ENCODE assay signal across 10 cellular contexts in genomic region chr13:100658363-100658762, GRCh38. TPM values are rescaled to one million over a fixed set of nuclear protein-coding genes. Genes with fewer than 3 reads are reported as not detected.
DNase-seq lines count a peak whose midpoint lies in the region; ATAC-seq and TF ChIP-seq lines count a peak whose summit lies in the region.
"Had no signal": no experiment of that assay in that cellular context is flagged by ENCODE, and none has a peak within 500 bp of the region (broad histone marks: within the 10 kb centered on the region; RNA-seq: fewer than 3 reads in every experiment).

No MANE protein-coding gene starts in this region.

- ATAC-seq in HG02642 (IDR thresholded peaks at IDR 0.05; ENCODE audit: poor library complexity, unreplicated experiment): peak; percentile 75
- ATAC-seq in natural killer cell treated with Interleukin-12 subunit alpha and Interleukin-12 subunit beta and Interleukin-15 and Interleukin-18, amount 100 ng/mL, for 72 hours: peak; percentile 81 to 83

- intact Hi-C loops in esophagus muscularis mucosa (cut with DNase I): no loop called here

- H3F3A ChIP-seq in Loucy (ENCODE audit: low read depth): no peaks in the 10 kb centered on the region

- H3K27me3 Mint-ChIP-seq in natural killer cell treated with Interleukin-12 subunit alpha and Interleukin-12 subunit beta and Interleukin-15 and Interleukin-18, amount 100 ng/mL, for 72 hours: no peaks in the 10 kb centered on the region
- H3K27me3 Mint-ChIP-seq: type B pancreatic cell had no signal

- peaks cover 27% of the 10 kb centered on the region for H3K4me1 ChIP-seq in Loucy (ENCODE audit: insufficient read depth, low read length, poor library complexity, severe bottlenecking)
- no peaks in the 10 kb centered on the region for H3K4me1 ChIP-seq in SJCRH30
- no peaks in the 10 kb centered on the region for H3K4me1 ChIP-seq in esophagus muscularis mucosa

- H3K9me2 ChIP-seq in Loucy (replicated peaks; ENCODE audit: low read depth, low read length): no peaks in the 10 kb centered on the region

- WGBS in esophagus muscularis mucosa: 50% methylated on average over 2 of the region's 2 CpGs

- H3K9me3 ChIP-seq in Loucy (ENCODE audit: insufficient read depth, low read depth, low read length) (no peaks in the 10 kb centered on the region), SJCRH30 (replicated peaks) (no peaks in the 10 kb centered on the region), esophagus muscularis mucosa (no peaks in the 10 kb centered on the region)

- H3K79me2 ChIP-seq in Loucy (ENCODE audit: insufficient read depth, low read length): no peaks in the 10 kb centered on the region

- peak overlapping the region; percentile 78 to 80 for H3K27ac Mint-ChIP-seq in natural killer cell treated with Interleukin-12 subunit alpha and Interleukin-12 subunit beta and Interleukin-15 and Interleukin-18, amount 100 ng/mL, for 72 hours
- H3K27ac Mint-ChIP-seq: type B pancreatic cell had no signal

- H3K36me3 ChIP-seq in Loucy (ENCODE audit: insufficient read depth, low read length) (peaks cover 30% of the 10 kb centered on the region; the same call in 1 of the 2 replicates), SJCRH30 (no peaks in the 10 kb centered on the region; the same call in none of the 2 replicates), esophagus muscularis mucosa (peaks cover 6 to 80% (median 68%) of the 10 kb centered on the region in 4 donors)

- peak overlapping the region; percentile 82 for H3K4me3 Mint-ChIP-seq in natural killer cell treated with Interleukin-12 subunit alpha and Interleukin-12 subunit beta and Interleukin-15 and Interleukin-18, amount 100 ng/mL, for 72 hours
- H3K4me3 Mint-ChIP-seq: type B pancreatic cell had no signal

- TF ChIP-seq CTCF in Loucy (conservative IDR thresholded peaks at IDR 0.05; ENCODE audit: low read length) (no peak), esophagus muscularis mucosa (IDR thresholded peaks at IDR 0.05) (no peak)

- H3K9ac ChIP-seq in Loucy (ENCODE audit: low read depth, low read length, poor library complexity, severe bottlenecking): peak overlapping the region; percentile 36

- peak; percentile 50 for DNase-seq in NK-92 treated with Interleukin-12 subunit alpha and Interleukin-12 subunit beta, amount 100 ng/mL, for 24 hours (lab: John Stamatoyannopoulos, UW)
- no peak for DNase-seq in NK-92 (lab: John Stamatoyannopoulos, UW; ENCODE audit: unreplicated experiment)
- DNase-seq in natural killer cell treated with Interleukin-12 subunit alpha and Interleukin-12 subunit beta and Interleukin-15 and Interleukin-18, amount 100 ng/mL, for 72 hours (ENCODE audit: low spot score): no peak
- DNase-seq in SJCRH30: no peak
- DNase-seq in esophagus muscularis mucosa (ENCODE audit: extremely low spot score): no peak
- no peak for DNase-seq in stimulated activated CD4-positive, alpha-beta T cell treated with anti-CD3 and anti-CD28 coated beads, Interleukin-2, amount 100 ng/mL, for 48 hours
- DNase-seq: 8988T had no signal

- H3K4me3 ChIP-seq in Loucy (ENCODE audit: low read length, poor library complexity, severe bottlenecking) (peak overlapping the region; percentile 26), SJCRH30 (no peak overlapping the region), esophagus muscularis mucosa (no peak overlapping the region)

- H2AFZ ChIP-seq in Loucy (ENCODE audit: low read length): no peak overlapping the region

- TF ChIP-seq POLR2A in esophagus muscularis mucosa (IDR thresholded peaks at IDR 0.05; ENCODE audit: low read depth): no peak

- no peaks in the 10 kb centered on the region for H3K9me3 Mint-ChIP-seq in natural killer cell treated with Interleukin-12 subunit alpha and Interleukin-12 subunit beta and Interleukin-15 and Interleukin-18, amount 100 ng/mL, for 72 hours
- H3K9me3 Mint-ChIP-seq: type B pancreatic cell had no signal

- TF ChIP-seq EP300 in esophagus muscularis mucosa (IDR thresholded peaks at IDR 0.05): no peak

- H3K4me2 ChIP-seq in Loucy (ENCODE audit: low read depth, low read length, poor library complexity, severe bottlenecking): peak overlapping the region; percentile 62

- peaks cover 14% of the 10 kb centered on the region for H3K36me3 Mint-ChIP-seq in natural killer cell treated with Interleukin-12 subunit alpha and Interleukin-12 subunit beta and Interleukin-15 and Interleukin-18, amount 100 ng/mL, for 72 hours

- H3K27me3 ChIP-seq in Loucy (ENCODE audit: insufficient read depth, low read length, poor library complexity, severe bottlenecking) (no peaks in the 10 kb centered on the region), SJCRH30 (no peaks in the 10 kb centered on the region), esophagus muscularis mucosa (no peaks in the 10 kb centered on the region)

- no peak overlapping the region for H3K27ac ChIP-seq in SJCRH30
- H3K27ac ChIP-seq in esophagus muscularis mucosa (replicated peaks in 1 of 4): no peak overlapping the region

- H4K20me1 ChIP-seq in Loucy (ENCODE audit: insufficient read depth, low read length, poor library complexity, severe bottlenecking): no peaks in the 10 kb centered on the region

- peaks cover 35 to 45% of the 10 kb centered on the region in 2 donors for H3K4me1 Mint-ChIP-seq in natural killer cell treated with Interleukin-12 subunit alpha and Interleukin-12 subunit beta and Interleukin-15 and Interleukin-18, amount 100 ng/mL, for 72 hours (ENCODE audit: low read depth in 2 of 2)

RNA-seq across cellular contexts. Expression of gene TMTC4, which starts 16.2 kb away (rescaled TPM):
- total RNA-seq in natural killer cell treated with Interleukin-12 subunit alpha and Interleukin-12 subunit beta and Interleukin-15 and Interleukin-18, amount 100 ng/mL, for 72 hours: 10 to 100 TPM in 1 of 2 donors, 1 to 10 TPM in 1; 9.8 to 19.7 TPM
- total RNA-seq in SJCRH30 (2014; rRNA removed; shearing (Covaris generic)): 20.7 and 25.0 TPM in 2 replicates
- 10 to 100 TPM in 1 of 4 donors, 1 to 10 TPM in 3; 7.1 to 13.7 (median 8.4) TPM for total RNA-seq in esophagus muscularis mucosa
